9 cellular contexts compared by ENCODE assay signal in genomic region chr17:8991514-8992285, GRCh38. TPM values are rescaled to one million over a fixed set of nuclear protein-coding genes. Genes with fewer than 3 reads are reported as not detected.
DNase-seq lines count a peak whose midpoint lies in the region; ATAC-seq and TF ChIP-seq lines count a peak whose summit lies in the region.
"Had no signal": no experiment of that assay in that cellular context is flagged by ENCODE, and none has a peak within 500 bp of the region (broad histone marks: within the 10 kb centered on the region; RNA-seq: fewer than 3 reads in every experiment).

No MANE protein-coding gene starts in this region.

- H3K27me3 ChIP-seq in CD8-positive, alpha-beta T cell (ENCODE audit: insufficient read depth, low read length) = no peaks in the 10 kb centered on the region
- no peaks in the 10 kb centered on the region for H3K27me3 ChIP-seq in gastrocnemius medialis

- CTCF ChIA-PET in CD8-positive, alpha-beta T cell (lab: Charles Lee) = interaction anchor here (0.8 to 2.0 kb wide), 8 partner anchors 10 to 239 kb away, joined by 3 to 6 read pairs (median 4); no protein-coding TSS in a partner anchor

- peaks cover 9% of the 10 kb centered on the region for H3K4me1 ChIP-seq in CD8-positive, alpha-beta T cell (ENCODE audit: insufficient read depth, low read length)
- no peaks in the 10 kb centered on the region for H3K4me1 ChIP-seq in gastrocnemius medialis

- H3K27ac Mint-ChIP-seq in CD8-positive, alpha-beta T cell = no peak overlapping the region
- H3K27ac Mint-ChIP-seq in activated naive CD8-positive, alpha-beta T cell treated with anti-CD3 and anti-CD28 coated beads, Interleukin-2, amount 10 ng/mL, durations not matched to agents 7 days and 5 days = no peak overlapping the region

- H3K36me3 Mint-ChIP-seq in CD8-positive, alpha-beta T cell = no peaks in the 10 kb centered on the region
- no peaks in the 10 kb centered on the region for H3K36me3 Mint-ChIP-seq in activated naive CD8-positive, alpha-beta T cell treated with anti-CD3 and anti-CD28 coated beads, Interleukin-2, amount 10 ng/mL, durations not matched to agents 7 days and 5 days

- POLR2A ChIA-PET in CD8-positive, alpha-beta T cell (lab: Charles Lee) = no interaction called here
- POLR2A ChIA-PET in activated naive CD8-positive, alpha-beta T cell treated with anti-CD3 and anti-CD28 coated beads, Interleukin-2, amount 10 ng/mL, durations not matched to agents 7 days and 5 days (lab: Charles Lee) = no interaction called here

- no peaks in the 10 kb centered on the region for H3K9me3 ChIP-seq in CD8-positive, alpha-beta T cell (ENCODE audit: low read length)
- no peaks in the 10 kb centered on the region for H3K9me3 ChIP-seq in gastrocnemius medialis

- peaks cover 7% of the 10 kb centered on the region for H3K4me1 Mint-ChIP-seq in CD8-positive, alpha-beta T cell (ENCODE audit: low read depth)
- H3K4me1 Mint-ChIP-seq in activated naive CD8-positive, alpha-beta T cell treated with anti-CD3 and anti-CD28 coated beads, Interleukin-2, amount 10 ng/mL, durations not matched to agents 7 days and 5 days = peaks cover 7% of the 10 kb centered on the region

- no peaks in the 10 kb centered on the region for H3K36me3 ChIP-seq in CD8-positive, alpha-beta T cell (ENCODE audit: insufficient read depth, low read length)
- no peaks in the 10 kb centered on the region for H3K36me3 ChIP-seq in gastrocnemius medialis

- peak; percentile 73 for TF ChIP-seq CTCF in CD8-positive, alpha-beta T cell (IDR thresholded peaks at IDR 0.05)
- peak; percentile 41 to 67 (median 52) for TF ChIP-seq CTCF in gastrocnemius medialis (IDR thresholded peaks at IDR 0.05 in 4 of 5, conservative IDR thresholded peaks at IDR 0.05 in 1 of 5)

- TF ChIP-seq POLR2A in gastrocnemius medialis (IDR thresholded peaks at IDR 0.05) = no peak

- H3K4me3 Mint-ChIP-seq in CD8-positive, alpha-beta T cell = no peak overlapping the region
- H3K4me3 Mint-ChIP-seq in activated naive CD8-positive, alpha-beta T cell treated with anti-CD3 and anti-CD28 coated beads, Interleukin-2, amount 10 ng/mL, durations not matched to agents 7 days and 5 days = no peak overlapping the region

- peak; percentile 31 to 75 (median 64) for DNase-seq in CD8-positive, alpha-beta T cell
- peak; percentile 24 for DNase-seq in HK-2 (ENCODE audit: unreplicated experiment)
- DNase-seq in SW 1271 (lab: John Stamatoyannopoulos, UW) = peak; percentile 14 to 34
- DNase-seq in activated naive CD8-positive, alpha-beta T cell treated with anti-CD3 and anti-CD28 coated beads, Interleukin-2, amount 10 ng/mL, durations not matched to agents 7 days and 5 days = peak; percentile 51
- DNase-seq in left ventricle myocardium superior = peak; percentile 43
- peak in 1 of 2 donors; percentile 37 for DNase-seq in gastrocnemius medialis
- DNase-seq in NCI-H2171 (lab: John Stamatoyannopoulos, UW) = no peak

- H3K4me3 ChIP-seq in CD8-positive, alpha-beta T cell (ENCODE audit: low read depth, low read length) = no peak overlapping the region
- no peak overlapping the region for H3K4me3 ChIP-seq in gastrocnemius medialis
- H3K4me3 ChIP-seq: SK-N-MC had no signal

- no peak overlapping the region for H3K27ac ChIP-seq in CD8-positive, alpha-beta T cell (ENCODE audit: low read depth, low read length)
- H3K27ac ChIP-seq in gastrocnemius medialis = no peak overlapping the region
- H3K27ac ChIP-seq: SK-N-MC had no signal

- intact Hi-C loops in CD8-positive, alpha-beta T cell (cut with DNase I, micrococcal nuclease) = loop anchor here (5.0 to 10.0 kb wide), 5 partner anchors 54 to 934 kb away; partner anchors contain the start of gene RPL26 (in 1 of the 2)
- intact Hi-C loops in left ventricle myocardium superior (cut with micrococcal nuclease) (loop anchor here (5.0 to 10.0 kb wide), 2 partner anchors 303 to 536 kb away; no protein-coding TSS in a partner anchor), gastrocnemius medialis (cut with DNase I; ENCODE audit: low total_unique reads) (loop anchor here (2.0 to 10.0 kb wide), 2 partner anchors 303 to 531 kb away; no protein-coding TSS in a partner anchor)

- no peaks in the 10 kb centered on the region for H3K27me3 Mint-ChIP-seq in CD8-positive, alpha-beta T cell (ENCODE audit: low read depth)
- peaks cover 5% of the 10 kb centered on the region for H3K27me3 Mint-ChIP-seq in activated naive CD8-positive, alpha-beta T cell treated with anti-CD3 and anti-CD28 coated beads, Interleukin-2, amount 10 ng/mL, durations not matched to agents 7 days and 5 days

- H3K9me3 Mint-ChIP-seq in CD8-positive, alpha-beta T cell = peaks cover 3% of the 10 kb centered on the region
- H3K9me3 Mint-ChIP-seq in activated naive CD8-positive, alpha-beta T cell treated with anti-CD3 and anti-CD28 coated beads, Interleukin-2, amount 10 ng/mL, durations not matched to agents 7 days and 5 days = no peaks in the 10 kb centered on the region

- ATAC-seq in CD8-positive, alpha-beta T cell = peak; percentile 80
- peak; percentile 76 for ATAC-seq in activated naive CD8-positive, alpha-beta T cell treated with anti-CD3 and anti-CD28 coated beads, Interleukin-2, amount 10 ng/mL, durations not matched to agents 7 days and 5 days (ENCODE audit: low read depth)
- ATAC-seq in left ventricle myocardium superior (peak; percentile 74), gastrocnemius medialis (peak in 1 of 2 donors; percentile 53), HG03460 (IDR thresholded peaks at IDR 0.05; ENCODE audit: unreplicated experiment) (no peak)

- in situ Hi-C loops in gastrocnemius medialis (cut with MboI; ENCODE audit: low sequenced_read_pairs in 4 of 4) = loop anchor here in 3 of 4 donors (10.0 to 25.0 kb wide), 3 partner anchors 296 to 546 kb away; no protein-coding TSS in a partner anchor

RNA-seq across cellular contexts. Expression of gene PIK3R5, which starts 26.2 kb away (rescaled TPM):
- 100 to 1,000 TPM; 154 to 155 TPM for total RNA-seq in CD8-positive, alpha-beta T cell
- total RNA-seq in activated naive CD8-positive, alpha-beta T cell treated with anti-CD3 and anti-CD28 coated beads, Interleukin-2, amount 10 ng/mL, durations not matched to agents 7 days and 5 days = 10 to 100 TPM; 81.4 to 84.0 TPM
- total RNA-seq in left ventricle myocardium superior (2.5 TPM), gastrocnemius medialis (1 to 10 TPM in 3 of 4 donors, under 1 TPM in 1; 0.63 to 5.9 (median 2.9) TPM)

RNA-seq across cellular contexts. Expression of gene NTN1, which starts 29.6 kb away (rescaled TPM):
- total RNA-seq in CD8-positive, alpha-beta T cell = under 1 TPM; 0.08 TPM
- under 1 TPM in 1 of 2 experiments, not detected in 1; 0.09 TPM for total RNA-seq in activated naive CD8-positive, alpha-beta T cell treated with anti-CD3 and anti-CD28 coated beads, Interleukin-2, amount 10 ng/mL, durations not matched to agents 7 days and 5 days
- total RNA-seq in left ventricle myocardium superior = 28.4 TPM
- 1 to 10 TPM in 3 of 4 donors, under 1 TPM in 1; 0.76 to 4.1 (median 1.2) TPM for total RNA-seq in gastrocnemius medialis

Comparison
In these comparisons a context has a peak if more than half of its experiments do, and no peak if none do; other contexts are left out.
1. RNA of gene PIK3R5, which starts 26.2 kb away (total RNA-seq): 154 to 155 TPM in CD8-positive, alpha-beta T cell and 81.4 to 84.0 TPM in activated naive CD8-positive, alpha-beta T cell treated with anti-CD3 and anti-CD28 coated beads, Interleukin-2, amount 10 ng/mL, durations not matched to agents 7 days and 5 days; 0.63 to 5.9 TPM in gastrocnemius medialis and 2.5 TPM in left ventricle myocardium superior (single experiment); every median in the first group is over 10 times any median in the second.